In genomic region chr14:54866588-54866987, GRCh38 we compare ENCODE assay signal across 1 cellular context.
TF ChIP-seq lines count a peak whose summit lies in the region.

No MANE protein-coding gene starts in this region.

TF ChIP-seq in HCT116, 20 proteins besides CTCF, POLR2A, EP300 and RAD21 (continued from another document):
- TF ChIP-seq ATF3 (IDR thresholded peaks at IDR 0.05), result no peak
- no peak for TF ChIP-seq YY1 (IDR thresholded peaks at IDR 0.05; ENCODE audit: extremely low read depth, insufficient replicate concordance, low read depth, low read length)
- no peak for TF ChIP-seq JUND (IDR thresholded peaks at IDR 0.05)
- TF ChIP-seq REST (IDR thresholded peaks at IDR 0.05; ENCODE audit: low read depth), result no peak
- TF ChIP-seq EGR1 (IDR thresholded peaks at IDR 0.05; ENCODE audit: low read depth), result no peak
- no peak for TF ChIP-seq ELF1 (IDR thresholded peaks at IDR 0.05; ENCODE audit: borderline replicate concordance, low read depth)
- no peak for TF ChIP-seq FOSL1 (IDR thresholded peaks at IDR 0.05; ENCODE audit: low read depth)
- TF ChIP-seq CEBPB (IDR thresholded peaks at IDR 0.05; ENCODE audit: low read depth), result no peak
- no peak for TF ChIP-seq EZH2 (IDR thresholded peaks at IDR 0.05)
- no peak for TF ChIP-seq SP1 (IDR thresholded peaks at IDR 0.05; ENCODE audit: low read depth)
- no peak for TF ChIP-seq SRF (IDR thresholded peaks at IDR 0.05; ENCODE audit: low read depth)
- TF ChIP-seq ZNF274 (IDR thresholded peaks at IDR 0.05; ENCODE audit: low read depth, low read length), result no peak
